Comparison of ENCODE assay signal across 8 cellular contexts in genomic region chr17:28370744-28371103, GRCh38. TPM values are rescaled to one million over a fixed set of nuclear protein-coding genes. Genes with fewer than 3 reads are reported as not detected.
DNase-seq lines count a peak whose midpoint lies in the region; ATAC-seq and TF ChIP-seq lines count a peak whose summit lies in the region.

No MANE protein-coding gene starts in this region.

- H3K4me1 ChIP-seq in ascending aorta, result peaks cover 12% of the 10 kb centered on the region in 2 donors
- peaks cover 36% of the 10 kb centered on the region for H3K4me1 ChIP-seq in lower lobe of right lung
- peaks cover 0 to 36% (median 17%) of the 10 kb centered on the region in 4 donors for H3K4me1 ChIP-seq in tibial nerve

- H3K27me3 ChIP-seq in ascending aorta (no peaks in the 10 kb centered on the region), lower lobe of right lung (ENCODE audit: low read depth) (peaks cover 4% of the 10 kb centered on the region), tibial nerve (no peaks in the 10 kb centered on the region)

- H3K4me1 Mint-ChIP-seq in activated naive CD4-positive, alpha-beta T cell treated with anti-CD3 and anti-CD28 coated beads for 36 hours (ENCODE audit: low read depth), result peaks cover 21% of the 10 kb centered on the region

- peak overlapping the region; percentile 75 to 86 for H3K27ac ChIP-seq in ascending aorta
- peak overlapping the region; percentile 50 for H3K27ac ChIP-seq in lower lobe of right lung
- H3K27ac ChIP-seq in tibial nerve, result peak overlapping the region; percentile 22 to 73 (median 70)

- no peak for DNase-seq in activated naive CD4-positive, alpha-beta T cell treated with anti-CD3 and anti-CD28 coated beads for 36 hours
- no peak for DNase-seq in activated naive CD4-positive, alpha-beta T cell treated with anti-CD3 and anti-CD28 coated beads, Interleukin-2, amount 50 U/mL, for 16 hours
- no peak for DNase-seq in ascending aorta (ENCODE audit: low spot score in 2 of 2)
- DNase-seq in lower lobe of right lung, result no peak
- DNase-seq in tibial nerve (ENCODE audit: low spot score in 2 of 2), result no peak

- H3K4me3 ChIP-seq in ascending aorta (peak overlapping the region; percentile 70 to 77), lower lobe of right lung (peak overlapping the region; percentile 52), tibial nerve (peak overlapping the region in 1 of 4 donors; percentile 69)

- no peaks in the 10 kb centered on the region for H3K27me3 Mint-ChIP-seq in activated naive CD4-positive, alpha-beta T cell treated with anti-CD3 and anti-CD28 coated beads for 36 hours (ENCODE audit: low read depth)

- H3K27ac Mint-ChIP-seq in activated naive CD4-positive, alpha-beta T cell treated with anti-CD3 and anti-CD28 coated beads for 36 hours, result peak overlapping the region; percentile 31

- 71 to 82% methylated on average over 1 of the region's 1 CpG for WGBS in tibial nerve, 2 donors

- no peaks in the 10 kb centered on the region for H3K9me3 ChIP-seq in ascending aorta
- no peaks in the 10 kb centered on the region for H3K9me3 ChIP-seq in lower lobe of right lung
- H3K9me3 ChIP-seq in tibial nerve, result no peaks in the 10 kb centered on the region

- H3K36me3 ChIP-seq in ascending aorta (no peaks in the 10 kb centered on the region), lower lobe of right lung (no peaks in the 10 kb centered on the region), tibial nerve (peaks cover 0 to 24% (median 0%) of the 10 kb centered on the region in 3 donors)

- intact Hi-C loops in activated naive CD4-positive, alpha-beta T cell treated with anti-CD3 and anti-CD28 coated beads for 36 hours (cut with micrococcal nuclease), result loop anchor here (1.0 to 5.0 kb wide), 4 partner anchors 13 to 177 kb away; partner anchors contain the start of genes IFT20, POLDIP2 and TNFAIP1
- intact Hi-C loops in ascending aorta (cut with DNase I) (loop anchor here (1.0 kb wide), 1 partner anchor 35 kb away; the partner anchor contains the start of genes IFT20 and TNFAIP1), lower lobe of right lung (cut with DNase I) (no loop called here)

- H3K9me3 Mint-ChIP-seq in activated naive CD4-positive, alpha-beta T cell treated with anti-CD3 and anti-CD28 coated beads for 36 hours, result no peaks in the 10 kb centered on the region

- H3K4me3 Mint-ChIP-seq in activated naive CD4-positive, alpha-beta T cell treated with anti-CD3 and anti-CD28 coated beads for 36 hours, result peak overlapping the region; percentile 89

- CTCF ChIA-PET in activated naive CD4-positive, alpha-beta T cell treated with anti-CD3 and anti-CD28 coated beads for 36 hours (lab: Charles Lee), result no interaction called here

- no peak for TF ChIP-seq POLR2A in tibial nerve (IDR thresholded peaks at IDR 0.05)

- TF ChIP-seq CTCF in ascending aorta (IDR thresholded peaks at IDR 0.05), result no peak
- no peak for TF ChIP-seq CTCF in lower lobe of right lung (IDR thresholded peaks at IDR 0.05)
- no peak for TF ChIP-seq CTCF in tibial nerve (IDR thresholded peaks at IDR 0.05)

- H3K36me3 Mint-ChIP-seq in activated naive CD4-positive, alpha-beta T cell treated with anti-CD3 and anti-CD28 coated beads for 36 hours (ENCODE audit: low read depth), result peaks cover 9% of the 10 kb centered on the region

- no peak for TF ChIP-seq EP300 in tibial nerve (IDR thresholded peaks at IDR 0.05)

- ATAC-seq in lower lobe of right lung, result no peak
- no peak for ATAC-seq in HG03354 (IDR thresholded peaks at IDR 0.05; ENCODE audit: poor library complexity, severe bottlenecking, unreplicated experiment)
- no peak for ATAC-seq in GM19397 (IDR thresholded peaks at IDR 0.05; ENCODE audit: unreplicated experiment)
- ATAC-seq in GM21717 (IDR thresholded peaks at IDR 0.05; ENCODE audit: unreplicated experiment), result no peak

RNA-seq across cellular contexts. Expression of gene VTN, which starts 0.6 kb away (rescaled TPM):
- not detected for total RNA-seq in activated naive CD4-positive, alpha-beta T cell treated with anti-CD3 and anti-CD28 coated beads for 36 hours
- total RNA-seq in ascending aorta, result 7.5 TPM
- 1.3 TPM for total RNA-seq in lower lobe of right lung
- total RNA-seq in tibial nerve, result 10 to 100 TPM in 1 of 4 donors, 1 to 10 TPM in 2, under 1 TPM in 1; 0.90 to 22.7 (median 1.8) TPM

RNA-seq across cellular contexts. Expression of gene SARM1, which starts 0.8 kb away (rescaled TPM):
- 10 to 100 TPM; 11.7 to 12.3 TPM for total RNA-seq in activated naive CD4-positive, alpha-beta T cell treated with anti-CD3 and anti-CD28 coated beads for 36 hours
- total RNA-seq in ascending aorta (121 TPM), lower lobe of right lung (14.1 TPM), tibial nerve (10 to 100 TPM in 2 of 4 donors, 1 to 10 TPM in 2; 5.4 to 18.6 (median 13.8) TPM)

RNA-seq across cellular contexts. Expression of gene SEBOX, which starts 5.7 kb away (rescaled TPM):
- total RNA-seq in activated naive CD4-positive, alpha-beta T cell treated with anti-CD3 and anti-CD28 coated beads for 36 hours, result not detected
- total RNA-seq in ascending aorta (not detected), lower lobe of right lung (not detected), tibial nerve (not detected)

RNA-seq across cellular contexts. Expression of gene POLDIP2, which starts 13.4 kb away (rescaled TPM):
- 10 to 100 TPM; 74.6 to 76.5 TPM for total RNA-seq in activated naive CD4-positive, alpha-beta T cell treated with anti-CD3 and anti-CD28 coated beads for 36 hours
- total RNA-seq in ascending aorta (82.2 TPM), lower lobe of right lung (54.7 TPM), tibial nerve (10 to 100 TPM; 56.5 to 87.9 (median 66.6) TPM)

RNA-seq across cellular contexts. Expression of gene TNFAIP1, which starts 35.2 kb away (rescaled TPM):
- total RNA-seq in activated naive CD4-positive, alpha-beta T cell treated with anti-CD3 and anti-CD28 coated beads for 36 hours, result 10 to 100 TPM; 18.6 to 18.7 TPM
- 66.4 TPM for total RNA-seq in ascending aorta
- total RNA-seq in lower lobe of right lung, result 56.1 TPM
- total RNA-seq in tibial nerve, result 10 to 100 TPM; 25.1 to 36.0 (median 28.2) TPM
